22 cellular contexts compared by ENCODE assay signal in the genomic region with DNA sequence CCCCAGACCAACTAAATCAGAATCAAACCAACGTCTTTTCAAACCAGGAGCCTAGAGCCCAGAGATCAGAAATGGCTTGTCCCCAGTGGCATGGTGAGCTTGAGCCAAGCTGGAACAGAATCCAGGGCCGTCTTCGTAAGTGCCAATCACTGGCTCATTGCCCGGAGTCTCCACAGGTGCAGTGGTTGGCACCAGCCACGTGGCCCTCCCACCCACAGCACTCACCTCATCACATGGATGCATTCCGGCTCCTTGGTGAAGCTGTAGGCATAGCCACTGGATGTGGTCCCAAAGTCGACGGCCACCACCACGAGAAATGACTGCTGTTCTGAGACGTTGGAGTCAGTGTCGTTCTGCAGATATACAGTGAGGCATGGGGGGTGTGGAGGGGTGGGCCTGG. TPM values are rescaled to one million over a fixed set of nuclear protein-coding genes. Genes with fewer than 3 reads are reported as not detected.
DNase-seq lines count a peak whose midpoint lies in the region; ATAC-seq and TF ChIP-seq lines count a peak whose summit lies in the region.
"Had no signal": no experiment of that assay in that cellular context is flagged by ENCODE, and none has a peak within 500 bp of the region (broad histone marks: within the 10 kb centered on the region; RNA-seq: fewer than 3 reads in every experiment).

No MANE protein-coding gene starts in this region.

- H3K4me1 ChIP-seq in stomach: peaks cover 0 to 7% (median 0%) of the 10 kb centered on the region in 4 donors

- no peaks in the 10 kb centered on the region for H3K27me3 ChIP-seq in stomach
- H3K27me3 ChIP-seq: gastroesophageal sphincter had no signal

- TF ChIP-seq CTCF in stomach (IDR thresholded peaks at IDR 0.05) (no peak), glutamatergic neuron (IDR thresholded peaks at IDR 0.05; ENCODE audit: partially characterized antibody, unreplicated experiment) (no peak)

- H3K9me3 Mint-ChIP-seq in glutamatergic neuron (ENCODE audit: unreplicated experiment): peaks cover 10% of the 10 kb centered on the region
- H3K9me3 Mint-ChIP-seq: activated CD4-positive, alpha-beta memory T cell treated with anti-CD3 and anti-CD28 coated beads for 36 hours; CD4-positive, CD25-positive, alpha-beta regulatory T cell; natural killer cell had no signal

- H3K36me3 ChIP-seq in stomach: no peaks in the 10 kb centered on the region

- intact Hi-C loops in stomach (cut with DNase I; ENCODE audit: low total_unique reads): no loop called here
- intact Hi-C loops in sciatic nerve (cut with DNase I): no loop called here

- DNase-seq in NCI-H2081 (lab: John Stamatoyannopoulos, UW) (peak; percentile 58 to 69), NCI-H2081 treated with DMSO at 0.1 percent for 48 hours (lab: John Stamatoyannopoulos, UW) (no peak), NCI-H1105 (lab: John Stamatoyannopoulos, UW) (peak; percentile 65), stomach (peak; percentile 62), dermis blood vessel endothelial cell (no peak), glutamatergic neuron (no peak), sciatic nerve (ENCODE audit: low spot score) (no peak)
- DNase-seq: activated CD4-positive, alpha-beta memory T cell treated with anti-CD3 and anti-CD28 coated beads for 36 hours; activated CD4-positive, alpha-beta T cell treated with anti-CD3 and anti-CD28 coated beads for 1 hour; activated naive CD4-positive, alpha-beta T cell treated with Interleukin-2 at 50 U/mL for 16 hours; CD4-positive, CD25-positive, alpha-beta regulatory T cell; hippocampal formation; KG1; MM.1S; natural killer cell; NCI-H1436; NCI-H526 treated with DMSO at 0.1 percent for 48 hours; SHP77; stimulated activated CD4-positive, alpha-beta T cell treated with anti-CD3 and anti-CD28 coated beads, Interleukin-15, amount 100 ng/mL, for 24 hours; stimulated activated CD4-positive, alpha-beta T cell treated with anti-CD3 and anti-CD28 coated beads, Interleukin-4, amount 100 ng/mL, for 4 hours had no signal

- H3K36me3 Mint-ChIP-seq in glutamatergic neuron (ENCODE audit: unreplicated experiment): no peaks in the 10 kb centered on the region
- H3K36me3 Mint-ChIP-seq: activated CD4-positive, alpha-beta memory T cell treated with anti-CD3 and anti-CD28 coated beads for 36 hours; CD4-positive, CD25-positive, alpha-beta regulatory T cell; natural killer cell had no signal

- H3K27ac ChIP-seq in cingulate gyrus (ENCODE audit: low read depth, low read length) (peak overlapping the region; percentile 58), stomach (no peak overlapping the region)
- H3K27ac ChIP-seq: gastroesophageal sphincter had no signal

- 63 to 82% (median 68%) methylated on average over 9 to 11 of the region's 11 CpGs for WGBS in stomach, 5 donors

- H3K4me3 ChIP-seq in stomach: no peak overlapping the region
- H3K4me3 ChIP-seq: gastroesophageal sphincter had no signal

- H3K27me3 Mint-ChIP-seq in glutamatergic neuron (ENCODE audit: unreplicated experiment): peaks cover 9% of the 10 kb centered on the region
- H3K27me3 Mint-ChIP-seq: CD4-positive, CD25-positive, alpha-beta regulatory T cell had no signal

- no peak overlapping the region for H3K27ac Mint-ChIP-seq in glutamatergic neuron (ENCODE audit: unreplicated experiment)
- H3K27ac Mint-ChIP-seq: activated CD4-positive, alpha-beta memory T cell treated with anti-CD3 and anti-CD28 coated beads for 36 hours; CD4-positive, CD25-positive, alpha-beta regulatory T cell; natural killer cell had no signal

- H3K4me1 Mint-ChIP-seq in glutamatergic neuron (ENCODE audit: low read depth, unreplicated experiment): peaks cover 23% of the 10 kb centered on the region
- H3K4me1 Mint-ChIP-seq: CD4-positive, CD25-positive, alpha-beta regulatory T cell; natural killer cell had no signal

- H3K9me3 ChIP-seq in stomach: no peaks in the 10 kb centered on the region
- H3K9me3 ChIP-seq: gastroesophageal sphincter had no signal

- TF ChIP-seq EP300 in stomach (IDR thresholded peaks at IDR 0.05): no peak

- no peak for ATAC-seq in sciatic nerve
- ATAC-seq: natural killer cell had no signal

- no peak for TF ChIP-seq POLR2A in stomach (IDR thresholded peaks at IDR 0.05)

- H3K4me3 Mint-ChIP-seq in glutamatergic neuron (ENCODE audit: unreplicated experiment): no peak overlapping the region
- H3K4me3 Mint-ChIP-seq: activated CD4-positive, alpha-beta memory T cell treated with anti-CD3 and anti-CD28 coated beads for 36 hours; CD4-positive, CD25-positive, alpha-beta regulatory T cell; natural killer cell had no signal

RNA-seq across cellular contexts. Expression of gene HSPA12A, which starts 37.4 kb away (rescaled TPM):
- total RNA-seq in stomach: 10 to 100 TPM in 2 of 5 donors, 1 to 10 TPM in 3; 2.9 to 25.5 (median 6.1) TPM
- 1 to 10 TPM; 2.0 to 2.7 (median 2.4) TPM for polyA plus RNA-seq in stomach
- total RNA-seq in dermis blood vessel endothelial cell: 0.56 and 0.68 TPM in 2 replicates
- total RNA-seq in glutamatergic neuron (ENCODE audit: unreplicated experiment): 75.0 TPM
- 139 TPM for total RNA-seq in sciatic nerve

Comparison
In these comparisons a context has a peak if more than half of its experiments do, and no peak if none do; other contexts are left out.
1. DNase-seq: peak in NCI-H2081 (2 of 2), NCI-H1105 (single experiment) and stomach (single experiment); none in NCI-H2081 treated with DMSO at 0.1 percent for 48 hours (single experiment), dermis blood vessel endothelial cell (single experiment), glutamatergic neuron (single experiment) and sciatic nerve (single experiment).